7 cellular contexts compared by ENCODE assay signal in the genomic region with DNA sequence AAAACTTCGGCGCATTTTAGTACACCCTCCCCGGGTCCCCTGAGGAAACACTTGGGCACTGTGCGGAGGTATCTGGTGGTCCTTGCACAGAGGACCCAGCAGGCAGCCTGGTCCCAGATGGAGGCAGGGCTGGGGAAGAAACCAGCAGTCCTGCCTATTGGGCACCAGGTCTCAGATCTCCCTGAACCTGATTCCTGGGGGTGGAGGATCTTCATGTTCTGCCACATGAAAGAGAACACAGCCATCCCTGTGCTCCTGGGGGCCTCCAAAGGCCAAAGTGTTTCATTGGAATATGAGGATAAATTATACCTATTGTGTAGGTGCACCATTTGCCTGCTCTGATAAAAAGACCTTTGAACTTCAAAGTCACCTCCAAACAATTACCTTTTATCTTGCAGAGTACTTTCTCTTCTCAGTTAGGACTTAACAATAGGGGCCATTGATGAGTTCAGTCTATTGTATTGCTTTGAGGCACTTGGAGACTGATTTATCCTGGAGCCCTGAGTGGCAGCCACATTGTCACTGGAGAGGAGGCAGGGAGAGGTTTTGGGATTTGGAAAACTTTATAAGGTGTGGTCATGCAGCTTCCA. TPM values are rescaled to one million over a fixed set of nuclear protein-coding genes. Genes with fewer than 3 reads are reported as not detected.
DNase-seq lines count a peak whose midpoint lies in the region; ATAC-seq and TF ChIP-seq lines count a peak whose summit lies in the region.

No MANE protein-coding gene starts in this region.

- H3K4me2 ChIP-seq in OCI-LY3 (ENCODE audit: low read length): peak overlapping the region; percentile 85

- no peak overlapping the region for H3K9ac ChIP-seq in OCI-LY3 (ENCODE audit: low read length)

- peaks cover 43% of the 10 kb centered on the region for H3K4me1 Mint-ChIP-seq in endothelial cell (ENCODE audit: unreplicated experiment)

- H3K9me3 Mint-ChIP-seq in endothelial cell (ENCODE audit: unreplicated experiment): no peaks in the 10 kb centered on the region

- DNase-seq in GM12864 (ENCODE audit: low read depth) (no peak), endothelial cell (ENCODE audit: low spot score) (no peak), skeletal muscle cell (ENCODE audit: low read depth) (no peak), NCI-H2029 (lab: John Stamatoyannopoulos, UW) (no peak)

- no peaks in the 10 kb centered on the region for H3K9me3 ChIP-seq in OCI-LY3 (ENCODE audit: insufficient read depth, low read length)

- no peak overlapping the region for H3K27ac ChIP-seq in OCI-LY3 (ENCODE audit: low read length)

- peak overlapping the region; percentile 91 for H3K4me3 Mint-ChIP-seq in endothelial cell (ENCODE audit: unreplicated experiment)

- no peak for ATAC-seq in GM21786 (IDR thresholded peaks at IDR 0.05; ENCODE audit: unreplicated experiment)
- no peak for ATAC-seq in GM18907 (IDR thresholded peaks at IDR 0.05; ENCODE audit: unreplicated experiment)

- peaks cover 12% of the 10 kb centered on the region for H3K4me1 ChIP-seq in OCI-LY3 (ENCODE audit: low read length)

- peaks cover 50% of the 10 kb centered on the region for H3K79me2 ChIP-seq in OCI-LY3 (ENCODE audit: low read length)

- no peak overlapping the region for H2AFZ ChIP-seq in OCI-LY3 (ENCODE audit: low read depth, low read length)

- peak overlapping the region; percentile 87 for H3K4me3 ChIP-seq in GM12864 (ENCODE audit: low read depth, low read length)
- peak overlapping the region; percentile 87; the same call in 1 of the 2 replicates for H3K4me3 ChIP-seq in OCI-LY3 (ENCODE audit: low read length)
- H3K4me3 ChIP-seq in skeletal muscle cell (ENCODE audit: low read depth, low read length): peak overlapping the region; percentile 71

- H3K27me3 ChIP-seq in OCI-LY3 (ENCODE audit: low read depth, low read length): no peaks in the 10 kb centered on the region

- H3K27ac Mint-ChIP-seq in endothelial cell (ENCODE audit: unreplicated experiment): peak overlapping the region; percentile 72

- no peaks in the 10 kb centered on the region for H4K20me1 ChIP-seq in OCI-LY3 (ENCODE audit: insufficient read depth, low read length)

- peaks cover 5% of the 10 kb centered on the region for H3K36me3 ChIP-seq in OCI-LY3 (replicated peaks; ENCODE audit: low read depth, low read length)

- H3K36me3 Mint-ChIP-seq in endothelial cell (ENCODE audit: low read depth, unreplicated experiment): peaks cover 12% of the 10 kb centered on the region

- TF ChIP-seq CTCF in GM12864 (IDR thresholded peaks at IDR 0.05; ENCODE audit: low read depth, low read length, missing control alignments): no peak
- TF ChIP-seq CTCF in OCI-LY3 (IDR thresholded peaks at IDR 0.05; ENCODE audit: low read depth, low read length): no peak
- no peak for TF ChIP-seq CTCF in endothelial cell (IDR thresholded peaks at IDR 0.05; ENCODE audit: unreplicated experiment)

- H3K27me3 Mint-ChIP-seq in endothelial cell (ENCODE audit: unreplicated experiment): peaks cover 20% of the 10 kb centered on the region

RNA-seq across cellular contexts. Expression of a gene that starts 1.8 kb away (rescaled TPM):
- 227 TPM for total RNA-seq in endothelial cell (ENCODE audit: unreplicated experiment)
